9 cellular contexts compared by ENCODE assay signal in genomic region chr3:45760878-45761711, GRCh38. TPM values are rescaled to one million over a fixed set of nuclear protein-coding genes. Genes with fewer than 3 reads are reported as not detected.
DNase-seq lines count a peak whose midpoint lies in the region; ATAC-seq and TF ChIP-seq lines count a peak whose summit lies in the region.
"Had no signal": no experiment of that assay in that cellular context is flagged by ENCODE, and none has a peak within 500 bp of the region (broad histone marks: within the 10 kb centered on the region; RNA-seq: fewer than 3 reads in every experiment).

No MANE protein-coding gene starts in this region.

- no peaks in the 10 kb centered on the region for H3K79me2 ChIP-seq in OCI-LY1 (ENCODE audit: insufficient read depth, low read length)

- H3K4me3 ChIP-seq in OCI-LY1 (ENCODE audit: low read depth, low read length, poor library complexity, severe bottlenecking): no peak overlapping the region
- H3K4me3 ChIP-seq in heart left ventricle: no peak overlapping the region

- H3K9me2 ChIP-seq in OCI-LY1 (ENCODE audit: low read depth, low read length): no peaks in the 10 kb centered on the region

- TF ChIP-seq CTCF in OCI-LY1 (IDR thresholded peaks at IDR 0.05; ENCODE audit: low read length) (peak; percentile 74), heart left ventricle (IDR thresholded peaks at IDR 0.05) (peak; percentile 48 to 74 (median 61))

- no peak for TF ChIP-seq POLR2A in heart left ventricle (IDR thresholded peaks at IDR 0.05)

- H3K27ac Mint-ChIP-seq in activated naive CD4-positive, alpha-beta T cell treated with anti-CD3 and anti-CD28 coated beads, Interleukin-2, amount 50 U/mL, for 72 hours: no peak overlapping the region

- H3K4me1 ChIP-seq in OCI-LY1 (ENCODE audit: insufficient read depth, low read length, severe bottlenecking): no peaks in the 10 kb centered on the region
- no peaks in the 10 kb centered on the region for H3K4me1 ChIP-seq in heart left ventricle

- H3K9me3 ChIP-seq in OCI-LY1 (ENCODE audit: low read length): no peaks in the 10 kb centered on the region
- no peaks in the 10 kb centered on the region for H3K9me3 ChIP-seq in heart left ventricle

- intact Hi-C loops in heart left ventricle (cut with DNase I): loop anchor here (1.0 to 10.0 kb wide), 14 partner anchors 71 to 614 kb away; partner anchors contain the start of gene CCR5 (in 1 of the 10)

- H3K27ac ChIP-seq in OCI-LY1 (ENCODE audit: low read depth, low read length, poor library complexity, severe bottlenecking) (no peak overlapping the region), heart left ventricle (no peak overlapping the region)

- no peak overlapping the region for H3K4me2 ChIP-seq in OCI-LY1 (ENCODE audit: low read length)

- no peak overlapping the region for H2AFZ ChIP-seq in OCI-LY1 (ENCODE audit: low read length)

- H3K36me3 Mint-ChIP-seq in activated naive CD4-positive, alpha-beta T cell treated with anti-CD3 and anti-CD28 coated beads, Interleukin-2, amount 50 U/mL, for 72 hours: no peaks in the 10 kb centered on the region

- H3F3A ChIP-seq in OCI-LY1 (ENCODE audit: insufficient read depth, low read length): no peaks in the 10 kb centered on the region

- peak; percentile 67 to 69 for ATAC-seq in activated naive CD4-positive, alpha-beta T cell treated with anti-CD3 and anti-CD28 coated beads, Interleukin-2, amount 50 U/mL, for 72 hours
- ATAC-seq in heart left ventricle (peak; percentile 74 to 87 (median 82)), GM21367 (IDR thresholded peaks at IDR 0.05; ENCODE audit: unreplicated experiment) (no peak), HG02973 (IDR thresholded peaks at IDR 0.05; ENCODE audit: unreplicated experiment) (no peak)

- H3K36me3 ChIP-seq in OCI-LY1 (ENCODE audit: insufficient read depth, low read length): no peaks in the 10 kb centered on the region
- no peaks in the 10 kb centered on the region for H3K36me3 ChIP-seq in heart left ventricle

- H3K27me3 ChIP-seq in OCI-LY1 (ENCODE audit: insufficient read depth, low read length) (peaks cover 3% of the 10 kb centered on the region; the same call in 1 of the 2 replicates), heart left ventricle (peaks cover 0 to 27% (median 0%) of the 10 kb centered on the region in 9 donors)

- 34 to 39% (median 36%) methylated on average over 11 to 14 of the region's 14 CpGs for WGBS in heart left ventricle, 4 donors

- no peaks in the 10 kb centered on the region for H4K20me1 ChIP-seq in OCI-LY1 (ENCODE audit: insufficient read depth, low read length)

- DNase-seq in D341Med (ENCODE audit: low spot score): peak; percentile 83
- DNase-seq in HPDE6-E6E7 (ENCODE audit: extremely low spot score): peak; percentile 35
- DNase-seq in activated naive CD4-positive, alpha-beta T cell treated with anti-CD3 and anti-CD28 coated beads, Interleukin-2, amount 50 U/mL, for 72 hours (ENCODE audit: low spot score in 2 of 2): peak in 1 of 2 donors; percentile 36
- peak in 4 of 5 donors; percentile 38 to 52 (median 45) for DNase-seq in heart left ventricle
- DNase-seq in renal cortical epithelial cell (ENCODE audit: low read depth): peak; percentile 60

- no peak overlapping the region for H3K9ac ChIP-seq in OCI-LY1 (ENCODE audit: low read length)

- no peaks in the 10 kb centered on the region for H3K9me3 Mint-ChIP-seq in activated naive CD4-positive, alpha-beta T cell treated with anti-CD3 and anti-CD28 coated beads, Interleukin-2, amount 50 U/mL, for 72 hours

RNA-seq across cellular contexts. Expression of gene SLC6A20, which starts 35.2 kb away (rescaled TPM):
- not detected for total RNA-seq in activated naive CD4-positive, alpha-beta T cell treated with anti-CD3 and anti-CD28 coated beads, Interleukin-2, amount 50 U/mL, for 72 hours
- total RNA-seq in heart left ventricle (under 1 TPM in 2 of 9 donors, not detected in 7; 0.19 to 0.59 TPM), renal cortical epithelial cell (0.50 and 3.5 TPM in 2 replicates)
- polyA plus RNA-seq in heart left ventricle: under 1 TPM in 1 of 2 donors, not detected in 1; 0.12 TPM
- total RNA-seq: T-helper 2 cell treated with Interferon-gamma antibody and Interleukin-4, amounts not matched to agents 100 ng/mL and 5 ng/mL, for 36 hours had no signal

Comparison
In these comparisons a context has a peak if more than half of its experiments do, and no peak if none do; other contexts are left out.
1. ATAC-seq: peak in activated naive CD4-positive, alpha-beta T cell treated with anti-CD3 and anti-CD28 coated beads, Interleukin-2, amount 50 U/mL, for 72 hours (2 of 2) and heart left ventricle (4 of 4); none in GM21367 (single experiment) and HG02973 (single experiment).